17 cellular contexts compared by ENCODE assay signal in genomic region chr7:84261509-84261908, GRCh38.
DNase-seq lines count a peak whose midpoint lies in the region; FAIRE-seq and TF ChIP-seq lines count a peak whose summit lies in the region.
"Had no signal": no experiment of that assay in that cellular context is flagged by ENCODE, and none has a peak within 500 bp of the region (broad histone marks: within the 10 kb centered on the region; RNA-seq: fewer than 3 reads in every experiment).

No MANE protein-coding gene starts in this region.

- FAIRE-seq in kidney (lab: Jason Lieb, UNC) = no peak
- FAIRE-seq: GM12878, GM18507 had no signal

- no peak overlapping the region for H3K9ac ChIP-seq in kidney (ENCODE audit: low read length in 2 of 2)

- peak; percentile 78 for DNase-seq in NCI-H2171 treated with DMSO at 0.1 percent for 48 hours (lab: John Stamatoyannopoulos, UW)
- DNase-seq in NCI-H2171 (lab: John Stamatoyannopoulos, UW) = no peak
- peak; percentile 65 for DNase-seq in kidney
- peak; percentile 26 to 81 for DNase-seq in thyroid gland
- no peak for DNase-seq in chondrocyte (ENCODE audit: low spot score)
- DNase-seq in CD1c-positive myeloid dendritic cell (ENCODE audit: extremely low spot score) = no peak
- DNase-seq in DMS53 treated with DMSO at 0.1 percent for 48 hours (lab: John Stamatoyannopoulos, UW; ENCODE audit: unreplicated experiment) = no peak
- DNase-seq: CD8-positive, alpha-beta memory T cell; DMS53 had no signal

- no peak; the same call in 1 of the 2 replicates for TF ChIP-seq EP300 in Ishikawa (IDR thresholded peaks at IDR 0.05; ENCODE audit: borderline replicate concordance)

- H3K4me1 ChIP-seq in kidney (ENCODE audit: control insufficient read depth in 1 of 2, insufficient read depth in 1 of 2, low read depth in 1 of 2, low read length in 2 of 2) = no peaks in the 10 kb centered on the region
- no peaks in the 10 kb centered on the region for H3K4me1 ChIP-seq in thyroid gland
- H3K4me1 ChIP-seq: HAP-1 had no signal

- H3K27ac Mint-ChIP-seq in chondrocyte (ENCODE audit: unreplicated experiment) = no peak overlapping the region
- H3K27ac Mint-ChIP-seq: CD8-positive, alpha-beta memory T cell; GM23338; IgD-negative memory B cell had no signal

- no peak for TF ChIP-seq RAD21 in Ishikawa (IDR thresholded peaks at IDR 0.05; ENCODE audit: low read depth)

- H3K4me3 Mint-ChIP-seq in chondrocyte (ENCODE audit: unreplicated experiment) = no peak overlapping the region
- H3K4me3 Mint-ChIP-seq: CD14-positive monocyte; CD8-positive, alpha-beta memory T cell; GM23338; IgD-negative memory B cell had no signal

- H3K27ac ChIP-seq in kidney (ENCODE audit: low read depth in 2 of 2, low read length in 2 of 2) (no peak overlapping the region), thyroid gland (no peak overlapping the region)
- H3K27ac ChIP-seq: 22Rv1 had no signal

- H3K9me3 ChIP-seq in kidney (ENCODE audit: control insufficient read depth in 1 of 2, low read length in 2 of 2) = no peaks in the 10 kb centered on the region
- H3K9me3 ChIP-seq in thyroid gland = no peaks in the 10 kb centered on the region
- H3K9me3 ChIP-seq: HAP-1 had no signal

- no peaks in the 10 kb centered on the region for H3K27me3 Mint-ChIP-seq in chondrocyte (ENCODE audit: low read depth)
- H3K27me3 Mint-ChIP-seq: CD8-positive, alpha-beta memory T cell; IgD-negative memory B cell had no signal

- H3K27me3 ChIP-seq in thyroid gland = no peaks in the 10 kb centered on the region

- H3K36me3 Mint-ChIP-seq in chondrocyte (ENCODE audit: low read depth) = no peaks in the 10 kb centered on the region
- H3K36me3 Mint-ChIP-seq: CD14-positive monocyte; CD8-positive, alpha-beta memory T cell; IgD-negative memory B cell had no signal

- TF ChIP-seq POLR2A in thyroid gland (IDR thresholded peaks at IDR 0.05) = no peak

- no peak for TF ChIP-seq CTCF in kidney (IDR thresholded peaks at IDR 0.05; ENCODE audit: borderline replicate concordance, extremely low read depth, insufficient read depth)
- no peak for TF ChIP-seq CTCF in thyroid gland (IDR thresholded peaks at IDR 0.05)
- TF ChIP-seq CTCF in chondrocyte (IDR thresholded peaks at IDR 0.05) = no peak

- peaks cover 32% of the 10 kb centered on the region for H3K4me1 Mint-ChIP-seq in chondrocyte (ENCODE audit: low read depth)
- H3K4me1 Mint-ChIP-seq: CD14-positive monocyte; CD8-positive, alpha-beta memory T cell; GM23338; IgD-negative memory B cell had no signal

- H3K4me3 ChIP-seq in kidney (ENCODE audit: low read length in 2 of 2) = no peak overlapping the region
- H3K4me3 ChIP-seq in thyroid gland (replicated peaks in 1 of 3) = no peak overlapping the region
- H3K4me3 ChIP-seq: GM12878, GM23338, HAP-1 had no signal

- H3K36me3 ChIP-seq in kidney (ENCODE audit: control insufficient read depth in 1 of 2, insufficient read depth in 2 of 2, low read length in 2 of 2) (no peaks in the 10 kb centered on the region), thyroid gland (no peaks in the 10 kb centered on the region)
- H3K36me3 ChIP-seq: HAP-1 had no signal

- intact Hi-C loops in kidney (cut with DNase I) (no loop called here), thyroid gland (cut with DNase I) (no loop called here)

- 46 to 74% methylated on average over 2 to 4 of the region's 4 CpGs for whole genome bisulfite sequencing in thyroid gland, 2 donors

- no peaks in the 10 kb centered on the region for H3K9me3 Mint-ChIP-seq in chondrocyte (ENCODE audit: low read depth)
- H3K9me3 Mint-ChIP-seq: IgD-negative memory B cell had no signal

TF ChIP-seq in Ishikawa, 13 proteins besides CTCF, POLR2A, EP300 and RAD21:
- TF ChIP-seq CREB1 (IDR thresholded peaks at IDR 0.05; ENCODE audit: low read depth) (no peak), TEAD4 (IDR thresholded peaks at IDR 0.05) (peak; percentile 33; the same call in 1 of the 2 replicates), MAX (IDR thresholded peaks at IDR 0.05) (peak; percentile 61; the same call in 1 of the 2 replicates), EGR1 (IDR thresholded peaks at IDR 0.05) (no peak), YY1 (IDR thresholded peaks at IDR 0.05; ENCODE audit: low read depth) (no peak), NFIC (IDR thresholded peaks at IDR 0.05) (peak; percentile 34; the same call in 1 of the 2 replicates)

Comparison
In these comparisons a context has a peak if more than half of its experiments do, and no peak if none do; other contexts are left out.
1. DNase-seq: peak in NCI-H2171 treated with DMSO at 0.1 percent for 48 hours (single experiment), kidney (single experiment) and thyroid gland (2 of 2); none in NCI-H2171 (single experiment), chondrocyte (single experiment), CD1c-positive myeloid dendritic cell (single experiment) and DMS53 treated with DMSO at 0.1 percent for 48 hours (single experiment).